In genomic region chr9:96818535-96818934, GRCh38 we compare ENCODE assay signal across 19 cellular contexts. TPM values are rescaled to one million over a fixed set of nuclear protein-coding genes. Genes with fewer than 3 reads are reported as not detected.
DNase-seq lines count a peak whose midpoint lies in the region; ATAC-seq and TF ChIP-seq lines count a peak whose summit lies in the region.
"Had no signal": no experiment of that assay in that cellular context is flagged by ENCODE, and none has a peak within 500 bp of the region (broad histone marks: within the 10 kb centered on the region; RNA-seq: fewer than 3 reads in every experiment).

No MANE protein-coding gene starts in this region.

- CTCF ChIA-PET in MCF 10A (lab: Yijun Ruan, JAX): interaction anchor here (0.5 to 1.4 kb wide), 2 partner anchors 33 to 253 kb away, joined by 3 read pairs; no protein-coding TSS in a partner anchor

- H3K4me3 Mint-ChIP-seq in MCF 10A (ENCODE audit: unreplicated experiment): no peak overlapping the region
- no peak overlapping the region for H3K4me3 Mint-ChIP-seq in stimulated activated effector memory CD8-positive, alpha-beta T cell treated with anti-CD3 and anti-CD28 coated beads, Interleukin-12 subunit alpha, Interleukin-12 subunit beta, amount 100 ng/mL, for 72 hours
- H3K4me3 Mint-ChIP-seq: activated naive CD4-positive, alpha-beta T cell treated with anti-CD3 and anti-CD28 coated beads, Interleukin-2, amount 10 ng/mL, durations not matched to agents 7 days and 5 days; H9; neural progenitor cell; T-cell had no signal

- TF ChIP-seq CTCF in MCF 10A (IDR thresholded peaks at IDR 0.05; ENCODE audit: unreplicated experiment): no peak
- TF ChIP-seq CTCF in breast epithelium (IDR thresholded peaks at IDR 0.05): no peak
- no peak for TF ChIP-seq CTCF in fibroblast of the aortic adventitia (IDR thresholded peaks at IDR 0.05; ENCODE audit: insufficient read depth, low read length)
- no peak for TF ChIP-seq CTCF in thoracic aorta (IDR thresholded peaks at IDR 0.05)

- intact Hi-C loops in MCF 10A (cut with micrococcal nuclease) (no loop called here), breast epithelium (cut with DNase I; ENCODE audit: low total_unique reads) (no loop called here)

- H3K4me1 ChIP-seq in breast epithelium: no peaks in the 10 kb centered on the region
- H3K4me1 ChIP-seq in thoracic aorta (ENCODE audit: control insufficient read depth in 1 of 2, low read depth in 2 of 2): no peaks in the 10 kb centered on the region
- H3K4me1 ChIP-seq: neural progenitor cell, tibial nerve had no signal

- H3K27me3 ChIP-seq in breast epithelium (no peaks in the 10 kb centered on the region), thoracic aorta (replicated peaks; ENCODE audit: insufficient read depth) (no peaks in the 10 kb centered on the region)
- H3K27me3 ChIP-seq: neural progenitor cell, tibial nerve had no signal

- H3K27me3 Mint-ChIP-seq in MCF 10A (ENCODE audit: insufficient read depth, unreplicated experiment): no peaks in the 10 kb centered on the region
- H3K27me3 Mint-ChIP-seq: activated naive CD4-positive, alpha-beta T cell treated with anti-CD3 and anti-CD28 coated beads, Interleukin-2, amount 10 ng/mL, durations not matched to agents 7 days and 5 days; T-cell had no signal

- peaks cover 17% of the 10 kb centered on the region for H3K36me3 ChIP-seq in breast epithelium
- H3K36me3 ChIP-seq in thoracic aorta: peaks cover 46% of the 10 kb centered on the region

- no peak for ATAC-seq in thoracic aorta (ENCODE audit: insufficient number of reproducible peaks, low FRiP score, low read depth)
- no peak for ATAC-seq in stimulated activated effector memory CD8-positive, alpha-beta T cell treated with anti-CD3 and anti-CD28 coated beads, Interleukin-12 subunit alpha, Interleukin-12 subunit beta, amount 100 ng/mL, for 72 hours
- ATAC-seq: T-cell had no signal

- BruUV-seq in MCF 10A (replicated peaks; lab: Mats Ljungman, UMichigan): no TSS peak

- H3K36me3 Mint-ChIP-seq in MCF 10A (ENCODE audit: insufficient read depth, unreplicated experiment): peaks cover 83% of the 10 kb centered on the region
- H3K36me3 Mint-ChIP-seq in stimulated activated effector memory CD8-positive, alpha-beta T cell treated with anti-CD3 and anti-CD28 coated beads, Interleukin-12 subunit alpha, Interleukin-12 subunit beta, amount 100 ng/mL, for 72 hours: peaks cover 28% of the 10 kb centered on the region

- no peaks in the 10 kb centered on the region for H3K4me1 Mint-ChIP-seq in MCF 10A (ENCODE audit: insufficient read depth, unreplicated experiment)
- H3K4me1 Mint-ChIP-seq in stimulated activated effector memory CD8-positive, alpha-beta T cell treated with anti-CD3 and anti-CD28 coated beads, Interleukin-12 subunit alpha, Interleukin-12 subunit beta, amount 100 ng/mL, for 72 hours: no peaks in the 10 kb centered on the region
- H3K4me1 Mint-ChIP-seq: activated naive CD4-positive, alpha-beta T cell treated with anti-CD3 and anti-CD28 coated beads, Interleukin-2, amount 10 ng/mL, durations not matched to agents 7 days and 5 days; H9; neural progenitor cell; T-cell had no signal

- no peak overlapping the region for H3K27ac Mint-ChIP-seq in MCF 10A (ENCODE audit: low read depth, unreplicated experiment)
- H3K27ac Mint-ChIP-seq in stimulated activated effector memory CD8-positive, alpha-beta T cell treated with anti-CD3 and anti-CD28 coated beads, Interleukin-12 subunit alpha, Interleukin-12 subunit beta, amount 100 ng/mL, for 72 hours: no peak overlapping the region
- H3K27ac Mint-ChIP-seq: activated naive CD4-positive, alpha-beta T cell treated with anti-CD3 and anti-CD28 coated beads, Interleukin-2, amount 10 ng/mL, durations not matched to agents 7 days and 5 days; H9; neural progenitor cell; T-cell had no signal

- H3K27ac ChIP-seq in breast epithelium: no peak overlapping the region
- no peak overlapping the region for H3K27ac ChIP-seq in thoracic aorta
- H3K27ac ChIP-seq: neural progenitor cell, tibial nerve had no signal

- peak; percentile 3 for DNase-seq in MCF 10A (ENCODE audit: unreplicated experiment)
- no peak for DNase-seq in breast epithelium (ENCODE audit: low spot score in 2 of 2)
- peak; percentile 2 for DNase-seq in astrocyte of the hippocampus (ENCODE audit: low read depth, low spot score)
- peak; percentile 1 for DNase-seq in fibroblast of the aortic adventitia (ENCODE audit: low read depth)
- DNase-seq in thoracic aorta (ENCODE audit: low spot score): no peak
- no peak for DNase-seq in stimulated activated naive CD4-positive, alpha-beta T cell treated with Interleukin-2 at 50 U/mL for 16 hours (lab: John Stamatoyannopoulos, UW)
- no peak for DNase-seq in stimulated activated effector memory CD8-positive, alpha-beta T cell treated with anti-CD3 and anti-CD28 coated beads, Interleukin-12 subunit alpha, Interleukin-12 subunit beta, amount 100 ng/mL, for 72 hours (ENCODE audit: low spot score in 2 of 2)
- DNase-seq in anterior cingulate cortex (lab: John Stamatoyannopoulos, UW): no peak
- DNase-seq: activated CD4-positive, alpha-beta T cell treated with anti-CD3 and anti-CD28 coated beads, Interleukin-2, amount 50 U/mL, for 4 hours; activated naive CD4-positive, alpha-beta T cell treated with anti-CD3 and anti-CD28 coated beads, Interleukin-2, amount 10 ng/mL, durations not matched to agents 7 days and 5 days; activated T-cell treated with anti-CD3 and anti-CD28 coated beads, Interleukin-2, amount 50 U/mL, for 1 hour; DMS79 treated with DMSO at 0.1 percent for 48 hours; H9; NCI-H1105 treated with DMSO at 0.1 percent for 48 hours; NCI-H524 treated with DMSO at 0.1 percent for 48 hours; Right ventricle myocardium superior; T-cell had no signal

- peaks cover 78 to 97% of the 10 kb centered on the region in 2 donors for H3K9me3 ChIP-seq in breast epithelium
- H3K9me3 ChIP-seq in thoracic aorta: peaks cover 92% of the 10 kb centered on the region

- H3K9me3 Mint-ChIP-seq in MCF 10A (ENCODE audit: unreplicated experiment): peaks cover 21% of the 10 kb centered on the region
- peaks cover 43% of the 10 kb centered on the region for H3K9me3 Mint-ChIP-seq in stimulated activated effector memory CD8-positive, alpha-beta T cell treated with anti-CD3 and anti-CD28 coated beads, Interleukin-12 subunit alpha, Interleukin-12 subunit beta, amount 100 ng/mL, for 72 hours

- POLR2A ChIA-PET in MCF 10A (lab: Yijun Ruan, JAX): interaction anchor here (0.6 kb wide), 2 partner anchors 25 to 900 kb away, joined by 3 read pairs; no protein-coding TSS in a partner anchor

- H3K4me3 ChIP-seq in breast epithelium (peak overlapping the region in 1 of 3 donors; percentile 6), fibroblast of the aortic adventitia (ENCODE audit: low read depth, low read length) (no peak overlapping the region), thoracic aorta (peak overlapping the region; percentile 18)
- H3K4me3 ChIP-seq: neural progenitor cell, tibial nerve had no signal

- TF ChIP-seq POLR2A in breast epithelium (IDR thresholded peaks at IDR 0.05): no peak

RNA-seq across cellular contexts. Expression of gene ZNF782, which starts 35.8 kb away (rescaled TPM):
- total RNA-seq in MCF 10A (2022) (5.2 and 6.0 TPM in 2 replicates), breast epithelium (10 to 100 TPM in 2 of 3 donors, 1 to 10 TPM in 1; 9.0 to 23.0 (median 18.4) TPM), fibroblast of the aortic adventitia (ENCODE audit: low replicate concordance) (2.3 and 7.1 TPM in 2 replicates), thoracic aorta (10 to 100 TPM; 11.1 to 22.4 TPM)

RNA-seq across cellular contexts. Expression of gene ZNF510, which starts 40.6 kb away (rescaled TPM):
- total RNA-seq in MCF 10A (2022) (10.1 and 10.8 TPM in 2 replicates), breast epithelium (10 to 100 TPM; 13.8 to 25.2 (median 17.4) TPM), fibroblast of the aortic adventitia (ENCODE audit: low replicate concordance) (7.0 and 16.5 TPM in 2 replicates), thoracic aorta (10 to 100 TPM; 12.9 to 17.1 TPM)

Comparison
In these comparisons a context has a peak if more than half of its experiments do, and no peak if none do; other contexts are left out.
1. DNase-seq: peak in MCF 10A (single experiment), astrocyte of the hippocampus (single experiment) and fibroblast of the aortic adventitia (single experiment); none in breast epithelium (0 of 2), thoracic aorta (single experiment), stimulated activated naive CD4-positive, alpha-beta T cell treated with Interleukin-2 at 50 U/mL for 16 hours (single experiment), stimulated activated effector memory CD8-positive, alpha-beta T cell treated with anti-CD3 and anti-CD28 coated beads, Interleukin-12 subunit alpha, Interleukin-12 subunit beta, amount 100 ng/mL, for 72 hours (0 of 2) and anterior cingulate cortex (0 of 58).